In genomic region chr5:150067405-150067960, GRCh38 we compare ENCODE assay signal across 16 cellular contexts. TPM values are rescaled to one million over a fixed set of nuclear protein-coding genes. Genes with fewer than 3 reads are reported as not detected.
DNase-seq lines count a peak whose midpoint lies in the region; ATAC-seq and TF ChIP-seq lines count a peak whose summit lies in the region.
"Had no signal": no experiment of that assay in that cellular context is flagged by ENCODE, and none has a peak within 500 bp of the region (broad histone marks: within the 10 kb centered on the region; RNA-seq: fewer than 3 reads in every experiment).

No MANE protein-coding gene starts in this region.

- no peaks in the 10 kb centered on the region for H3K27me3 ChIP-seq in H7 (ENCODE audit: control insufficient read depth, insufficient read depth, low read length)
- H3K27me3 ChIP-seq: dorsolateral prefrontal cortex had no signal

- DNase-seq in activated naive CD8-positive, alpha-beta T cell treated with anti-CD3 and anti-CD28 coated beads, Interleukin-2, amount 10 ng/mL, durations not matched to agents 7 days and 5 days, result no peak
- no peak for DNase-seq in activated naive CD8-positive, alpha-beta T cell treated with anti-CD3 and anti-CD28 coated beads for 36 hours
- DNase-seq in HFFc6, result no peak
- DNase-seq in T-helper 2 cell treated with Interferon-gamma antibody and Interleukin-4, amounts not matched to agents 5 μg/mL and 100 μg/mL, for 36 hours (ENCODE audit: low spot score), result no peak
- DNase-seq in substantia nigra (lab: John Stamatoyannopoulos, UW), result no peak
- no peak for DNase-seq in H7
- DNase-seq in superior temporal gyrus (ENCODE audit: extremely low spot score), result no peak
- DNase-seq in central memory CD4-positive, alpha-beta T cell, result no peak
- DNase-seq: activated CD4-positive, alpha-beta T cell treated with anti-CD3 and anti-CD28 coated beads for 48 hours; dorsolateral prefrontal cortex; kidney; NCI-H2081 treated with DMSO at 0.1 percent for 48 hours; NCI-H82; stimulated activated CD4-positive, alpha-beta T cell treated with anti-CD3 and anti-CD28 coated beads, Interleukin-4, amount 100 ng/mL, for 4 hours had no signal

- no peak overlapping the region for H3K4me3 ChIP-seq in H7 (ENCODE audit: insufficient read depth, low read depth, low read length)
- H3K4me3 ChIP-seq: dorsolateral prefrontal cortex had no signal

- no peak for TF ChIP-seq CTCF in HFFc6 (IDR thresholded peaks at IDR 0.05)

- peak; percentile 46 for ATAC-seq in activated naive CD8-positive, alpha-beta T cell treated with anti-CD3 and anti-CD28 coated beads, Interleukin-2, amount 10 ng/mL, durations not matched to agents 7 days and 5 days (ENCODE audit: low read depth)

- H3K27ac ChIP-seq in substantia nigra (ENCODE audit: low read depth, low read length, poor library complexity, severe bottlenecking), result peak overlapping the region; percentile 21
- H3K27ac ChIP-seq: RWPE1 had no signal

- H3K4me3 Mint-ChIP-seq in activated naive CD8-positive, alpha-beta T cell treated with anti-CD3 and anti-CD28 coated beads, Interleukin-2, amount 10 ng/mL, durations not matched to agents 7 days and 5 days, result no peak overlapping the region
- H3K4me3 Mint-ChIP-seq in activated naive CD8-positive, alpha-beta T cell treated with anti-CD3 and anti-CD28 coated beads for 36 hours, result no peak overlapping the region
- peak overlapping the region; percentile 59; the same call in 1 of the 2 replicates for H3K4me3 Mint-ChIP-seq in HFFc6
- peak overlapping the region; percentile 41 for H3K4me3 Mint-ChIP-seq in T-helper 2 cell treated with Interferon-gamma antibody and Interleukin-4, amounts not matched to agents 5 μg/mL and 100 μg/mL, for 36 hours
- H3K4me3 Mint-ChIP-seq: mesothelial cell of epicardium had no signal

- H3K27me3 Mint-ChIP-seq in activated naive CD8-positive, alpha-beta T cell treated with anti-CD3 and anti-CD28 coated beads, Interleukin-2, amount 10 ng/mL, durations not matched to agents 7 days and 5 days, result peaks cover 11% of the 10 kb centered on the region
- no peaks in the 10 kb centered on the region for H3K27me3 Mint-ChIP-seq in activated naive CD8-positive, alpha-beta T cell treated with anti-CD3 and anti-CD28 coated beads for 36 hours
- no peaks in the 10 kb centered on the region; the same call in 1 of the 2 replicates for H3K27me3 Mint-ChIP-seq in HFFc6 (ENCODE audit: insufficient read depth)
- H3K27me3 Mint-ChIP-seq in T-helper 2 cell treated with Interferon-gamma antibody and Interleukin-4, amounts not matched to agents 5 μg/mL and 100 μg/mL, for 36 hours (ENCODE audit: low read depth), result peaks cover 3% of the 10 kb centered on the region

- no peaks in the 10 kb centered on the region for H3K36me3 Mint-ChIP-seq in activated naive CD8-positive, alpha-beta T cell treated with anti-CD3 and anti-CD28 coated beads, Interleukin-2, amount 10 ng/mL, durations not matched to agents 7 days and 5 days
- no peaks in the 10 kb centered on the region for H3K36me3 Mint-ChIP-seq in activated naive CD8-positive, alpha-beta T cell treated with anti-CD3 and anti-CD28 coated beads for 36 hours
- no peaks in the 10 kb centered on the region for H3K36me3 Mint-ChIP-seq in HFFc6 (ENCODE audit: low read depth)
- no peaks in the 10 kb centered on the region for H3K36me3 Mint-ChIP-seq in T-helper 2 cell treated with Interferon-gamma antibody and Interleukin-4, amounts not matched to agents 5 μg/mL and 100 μg/mL, for 36 hours (ENCODE audit: low read depth)
- H3K36me3 Mint-ChIP-seq: mesothelial cell of epicardium had no signal

- peaks cover 13% of the 10 kb centered on the region for H3K4me1 Mint-ChIP-seq in activated naive CD8-positive, alpha-beta T cell treated with anti-CD3 and anti-CD28 coated beads, Interleukin-2, amount 10 ng/mL, durations not matched to agents 7 days and 5 days
- peaks cover 4% of the 10 kb centered on the region for H3K4me1 Mint-ChIP-seq in activated naive CD8-positive, alpha-beta T cell treated with anti-CD3 and anti-CD28 coated beads for 36 hours
- H3K4me1 Mint-ChIP-seq in HFFc6 (ENCODE audit: low read depth), result peaks cover 56% of the 10 kb centered on the region
- peaks cover 17% of the 10 kb centered on the region for H3K4me1 Mint-ChIP-seq in T-helper 2 cell treated with Interferon-gamma antibody and Interleukin-4, amounts not matched to agents 5 μg/mL and 100 μg/mL, for 36 hours (ENCODE audit: low read depth)

- no peaks in the 10 kb centered on the region for H3K9me3 Mint-ChIP-seq in activated naive CD8-positive, alpha-beta T cell treated with anti-CD3 and anti-CD28 coated beads, Interleukin-2, amount 10 ng/mL, durations not matched to agents 7 days and 5 days
- no peaks in the 10 kb centered on the region for H3K9me3 Mint-ChIP-seq in activated naive CD8-positive, alpha-beta T cell treated with anti-CD3 and anti-CD28 coated beads for 36 hours
- no peaks in the 10 kb centered on the region for H3K9me3 Mint-ChIP-seq in HFFc6
- no peaks in the 10 kb centered on the region for H3K9me3 Mint-ChIP-seq in T-helper 2 cell treated with Interferon-gamma antibody and Interleukin-4, amounts not matched to agents 5 μg/mL and 100 μg/mL, for 36 hours
- H3K9me3 Mint-ChIP-seq: mesothelial cell of epicardium had no signal

- no peak overlapping the region for H3K27ac Mint-ChIP-seq in activated naive CD8-positive, alpha-beta T cell treated with anti-CD3 and anti-CD28 coated beads, Interleukin-2, amount 10 ng/mL, durations not matched to agents 7 days and 5 days
- H3K27ac Mint-ChIP-seq in activated naive CD8-positive, alpha-beta T cell treated with anti-CD3 and anti-CD28 coated beads for 36 hours, result no peak overlapping the region
- peak overlapping the region; percentile 96 for H3K27ac Mint-ChIP-seq in HFFc6
- H3K27ac Mint-ChIP-seq in T-helper 2 cell treated with Interferon-gamma antibody and Interleukin-4, amounts not matched to agents 5 μg/mL and 100 μg/mL, for 36 hours, result peak overlapping the region; percentile 22
- H3K27ac Mint-ChIP-seq: mesothelial cell of epicardium had no signal

- no peaks in the 10 kb centered on the region for H3K36me3 ChIP-seq in H7 (replicated peaks; ENCODE audit: control insufficient read depth, insufficient read depth, low read length)

- POLR2A ChIA-PET in activated naive CD8-positive, alpha-beta T cell treated with anti-CD3 and anti-CD28 coated beads, Interleukin-2, amount 10 ng/mL, durations not matched to agents 7 days and 5 days (lab: Charles Lee), result no interaction called here

RNA-seq across cellular contexts. Expression of gene CSF1R, which starts 18.9 kb away (rescaled TPM):
- total RNA-seq in activated naive CD8-positive, alpha-beta T cell treated with anti-CD3 and anti-CD28 coated beads, Interleukin-2, amount 10 ng/mL, durations not matched to agents 7 days and 5 days, result 1 to 10 TPM; 3.4 to 3.6 TPM
- not detected for total RNA-seq in activated naive CD8-positive, alpha-beta T cell treated with anti-CD3 and anti-CD28 coated beads for 36 hours
- 1 to 10 TPM in 2 of 6 experiments, under 1 TPM in 4; 0.26 to 1.5 (median 0.78) TPM for total RNA-seq in HFFc6 (2021; fragmentation: NEBNext Ultra II Directional; extraction: Animal tissue kit (Norgen Biotek cat#: 25700))
- total RNA-seq in H7 (2014; rRNA removed; shearing (Covaris generic)), result not detected in 2 replicates

Comparison
In these comparisons a context has a peak if more than half of its experiments do, and no peak if none do; other contexts are left out.
1. H3K27ac Mint-ChIP-seq: peak in HFFc6 (single experiment) and T-helper 2 cell treated with Interferon-gamma antibody and Interleukin-4, amounts not matched to agents 5 μg/mL and 100 μg/mL, for 36 hours (single experiment); none in activated naive CD8-positive, alpha-beta T cell treated with anti-CD3 and anti-CD28 coated beads, Interleukin-2, amount 10 ng/mL, durations not matched to agents 7 days and 5 days (single experiment) and activated naive CD8-positive, alpha-beta T cell treated with anti-CD3 and anti-CD28 coated beads for 36 hours (single experiment).
2. H3K4me3 Mint-ChIP-seq: peak in HFFc6 (single experiment) and T-helper 2 cell treated with Interferon-gamma antibody and Interleukin-4, amounts not matched to agents 5 μg/mL and 100 μg/mL, for 36 hours (single experiment); none in activated naive CD8-positive, alpha-beta T cell treated with anti-CD3 and anti-CD28 coated beads, Interleukin-2, amount 10 ng/mL, durations not matched to agents 7 days and 5 days (single experiment) and activated naive CD8-positive, alpha-beta T cell treated with anti-CD3 and anti-CD28 coated beads for 36 hours (single experiment).